ENCODE assay signal across 9 cellular contexts in the genomic region with DNA sequence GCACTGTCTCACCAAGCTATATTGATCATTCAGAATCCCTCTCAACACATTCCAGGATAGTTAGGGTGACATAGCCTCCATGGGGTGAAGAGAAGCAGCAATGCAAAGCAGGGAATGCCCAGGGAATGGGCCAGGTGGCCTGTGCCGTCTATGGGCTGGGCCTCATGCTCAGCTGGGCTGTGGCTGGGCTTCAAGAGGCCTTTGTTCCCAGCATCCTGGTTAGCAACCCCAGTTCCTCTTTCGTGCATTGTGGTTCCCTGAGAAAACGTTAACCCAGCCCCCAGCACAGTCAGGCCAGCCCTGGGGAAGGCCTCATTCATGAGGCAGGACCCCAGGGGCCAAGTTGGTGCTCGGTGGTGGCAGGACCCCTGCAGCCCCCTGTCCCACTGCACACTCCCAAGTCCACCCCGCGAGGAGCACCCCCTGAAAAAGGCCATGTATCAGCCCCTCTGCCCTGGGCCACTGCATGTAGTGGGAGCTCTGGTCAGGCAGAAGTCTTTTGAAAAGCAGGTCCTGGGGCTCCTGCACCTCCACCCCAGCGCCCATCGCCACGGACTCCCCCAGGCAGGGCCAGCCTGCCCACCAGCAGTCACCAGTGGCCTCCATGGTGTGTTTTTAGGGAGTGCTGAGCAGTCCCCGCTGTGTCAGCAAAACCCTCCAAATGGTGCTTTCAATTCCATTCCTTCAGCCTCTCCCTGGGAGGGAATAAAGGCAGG. TPM values are rescaled to one million over a fixed set of nuclear protein-coding genes. Genes with fewer than 3 reads are reported as not detected.
DNase-seq lines count a peak whose midpoint lies in the region; ATAC-seq and TF ChIP-seq lines count a peak whose summit lies in the region.
"Had no signal": no experiment of that assay in that cellular context is flagged by ENCODE, and none has a peak within 500 bp of the region (broad histone marks: within the 10 kb centered on the region; RNA-seq: fewer than 3 reads in every experiment).

No MANE protein-coding gene starts in this region.

- H3K4me3 ChIP-seq in OCI-LY3 (ENCODE audit: low read length) (no peak overlapping the region), rectal smooth muscle tissue (ENCODE audit: low read length) (peak overlapping the region; percentile 23), foreskin fibroblast (ENCODE audit: low read depth in 1 of 2, low read length in 2 of 2) (no peak overlapping the region)
- H3K4me3 ChIP-seq: coronary artery had no signal

- H3K4me2 ChIP-seq in OCI-LY3 (ENCODE audit: low read length): peak overlapping the region; percentile 64

- H3K9ac ChIP-seq in OCI-LY3 (ENCODE audit: low read length) (no peak overlapping the region), rectal smooth muscle tissue (ENCODE audit: low read length) (peak overlapping the region; percentile 24)

- H3K27me3 ChIP-seq in OCI-LY3 (ENCODE audit: low read depth, low read length) (no peaks in the 10 kb centered on the region), foreskin keratinocyte (no peaks in the 10 kb centered on the region), rectal smooth muscle tissue (ENCODE audit: control insufficient read depth, insufficient read depth, low read length) (no peaks in the 10 kb centered on the region)

- in situ Hi-C loops in GM13977 (cut with MboI; ENCODE audit: low pct_unique_long_range_greater_than_20kb, low sequenced_read_pairs, unreplicated experiment): no loop called here

- DNase-seq in GM13977 (ENCODE audit: low spot score): peak; percentile 63
- DNase-seq in foreskin keratinocyte: no peak
- DNase-seq in stimulated activated CD4-positive, alpha-beta T cell treated with anti-CD3 and anti-CD28 coated beads, Interleukin-4, amount 100 ng/mL, for 1 hour: no peak
- no peak for DNase-seq in foreskin fibroblast
- DNase-seq in stimulated activated CD4-positive, alpha-beta T cell treated with anti-CD3 and anti-CD28 coated beads, Interleukin-12 subunit alpha, Interleukin-12 subunit beta, amount 100 ng/mL, for 4 hours: no peak
- DNase-seq in cerebellar nuclear complex (lab: John Stamatoyannopoulos, UW): no peak

- H4K20me1 ChIP-seq in OCI-LY3 (ENCODE audit: insufficient read depth, low read length): no peaks in the 10 kb centered on the region

- H3K36me3 ChIP-seq in OCI-LY3 (replicated peaks; ENCODE audit: low read depth, low read length) (no peaks in the 10 kb centered on the region), rectal smooth muscle tissue (ENCODE audit: control insufficient read depth, insufficient read depth, low read length) (peaks cover 13% of the 10 kb centered on the region)

- TF ChIP-seq CTCF in GM13977 (IDR thresholded peaks at IDR 0.05; ENCODE audit: extremely low read depth, insufficient read depth, missing control alignments) (no peak), OCI-LY3 (IDR thresholded peaks at IDR 0.05; ENCODE audit: low read depth, low read length) (no peak), foreskin keratinocyte (conservative IDR thresholded peaks at IDR 0.05) (no peak), foreskin fibroblast (IDR thresholded peaks at IDR 0.05; ENCODE audit: low read depth, low read length) (no peak)

- H3K79me2 ChIP-seq in OCI-LY3 (ENCODE audit: low read length): no peaks in the 10 kb centered on the region

- peak; percentile 5 for ATAC-seq in foreskin keratinocyte

- H2AFZ ChIP-seq in OCI-LY3 (ENCODE audit: low read depth, low read length): peak overlapping the region; percentile 33; the same call in 1 of the 2 replicates

- H3K27ac ChIP-seq in OCI-LY3 (ENCODE audit: low read length): no peak overlapping the region; the same call in 1 of the 2 replicates
- no peak overlapping the region for H3K27ac ChIP-seq in foreskin keratinocyte
- peak overlapping the region; percentile 24 for H3K27ac ChIP-seq in rectal smooth muscle tissue (ENCODE audit: low read depth, low read length)

- H3K9me3 ChIP-seq in OCI-LY3 (ENCODE audit: insufficient read depth, low read length): no peaks in the 10 kb centered on the region

- H3K4me1 ChIP-seq in OCI-LY3 (ENCODE audit: low read length): peaks cover 25% of the 10 kb centered on the region
- no peaks in the 10 kb centered on the region for H3K4me1 ChIP-seq in foreskin keratinocyte
- H3K4me1 ChIP-seq in rectal smooth muscle tissue (ENCODE audit: control insufficient read depth, insufficient read depth, low read length): peaks cover 11% of the 10 kb centered on the region

RNA-seq across cellular contexts. Expression of gene VSIR, which starts 25.4 kb away (rescaled TPM):
- 4.0 and 5.2 TPM in 2 replicates for total RNA-seq in foreskin keratinocyte
- 5.2 and 6.1 TPM in 2 replicates for polyA plus RNA-seq in foreskin keratinocyte

RNA-seq across cellular contexts. Expression of gene C10orf105, which starts 28.4 kb away (rescaled TPM):
- not detected in 2 replicates for total RNA-seq in foreskin keratinocyte
- not detected in 2 replicates for polyA plus RNA-seq in foreskin keratinocyte
